In the genomic region with DNA sequence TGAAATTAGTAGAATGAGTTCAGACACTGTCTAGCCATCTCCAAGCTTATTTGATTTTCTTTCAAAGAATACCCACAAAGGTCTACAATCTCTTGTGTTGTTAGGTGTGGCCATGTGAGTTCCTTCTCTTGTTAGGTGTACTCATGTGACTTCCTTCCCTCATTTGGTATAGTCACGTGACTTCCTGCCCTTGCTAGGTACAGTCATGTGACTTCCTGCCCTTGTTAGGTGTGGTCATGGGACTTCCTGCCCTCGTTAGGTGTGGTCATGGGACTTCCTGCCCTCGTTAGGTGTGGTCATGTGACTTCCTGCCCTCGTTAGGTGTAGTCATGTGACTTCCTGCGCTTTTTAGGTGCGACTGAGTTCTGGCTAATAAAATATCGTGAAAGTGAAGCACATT, we compare ENCODE assay signal across 10 cellular contexts.
A peak's percentile ranks its signal among the peaks of the same experiment; 100 is the strongest.
DNase-seq lines count a peak whose midpoint lies in the region; ATAC-seq lines count a peak whose summit lies in the region.
"Had no signal": no experiment of that assay in that cellular context is flagged by ENCODE, and none has a peak within 500 bp of the region (broad histone marks: within the 10 kb centered on the region; RNA-seq: fewer than 3 reads in every experiment).

No MANE protein-coding gene starts in this region.

- H3K9me3 Mint-ChIP-seq in activated naive CD4-positive, alpha-beta T cell treated with anti-CD3 and anti-CD28 coated beads, Interleukin-2, amount 50 U/mL, for 72 hours: peaks cover 24 to 28% of the 10 kb centered on the region in 2 donors

- peak; percentile 2 for DNase-seq in NK-92 treated with Interleukin-12 subunit alpha and Interleukin-12 subunit beta, amount 100 ng/mL, for 24 hours (lab: John Stamatoyannopoulos, UW)
- DNase-seq in NK-92 (lab: John Stamatoyannopoulos, UW; ENCODE audit: unreplicated experiment) (no peak), T-helper 22 cell (ENCODE audit: low read depth) (peak; percentile 29), NCI-H748 (lab: John Stamatoyannopoulos, UW; ENCODE audit: unreplicated experiment) (no peak), SHP77 treated with DMSO at 0.1 percent for 48 hours (lab: John Stamatoyannopoulos, UW) (no peak)
- no peak for DNase-seq in activated naive CD4-positive, alpha-beta T cell treated with anti-CD3 and anti-CD28 coated beads, Interleukin-2, amount 50 U/mL, for 72 hours (ENCODE audit: low spot score in 2 of 2)
- DNase-seq in stimulated activated CD4-positive, alpha-beta T cell treated with anti-CD3 and anti-CD28 coated beads, TNF-alpha, amount 100 ng/mL, for 24 hours (ENCODE audit: low read depth in 3 of 3): peak in 2 of 3 experiments; percentile 2 to 5
- DNase-seq: EL, NCI-H1105 treated with DMSO at 0.1 percent for 48 hours had no signal

- peak; percentile 18 to 49 for ATAC-seq in activated naive CD4-positive, alpha-beta T cell treated with anti-CD3 and anti-CD28 coated beads, Interleukin-2, amount 50 U/mL, for 72 hours
- ATAC-seq in GM19023 (IDR thresholded peaks at IDR 0.05; ENCODE audit: unreplicated experiment): no peak

- peak overlapping the region in 1 of 2 donors; percentile 60 for H3K27ac Mint-ChIP-seq in activated naive CD4-positive, alpha-beta T cell treated with anti-CD3 and anti-CD28 coated beads, Interleukin-2, amount 50 U/mL, for 72 hours

- peaks cover 35 to 52% of the 10 kb centered on the region in 2 donors for H3K36me3 Mint-ChIP-seq in activated naive CD4-positive, alpha-beta T cell treated with anti-CD3 and anti-CD28 coated beads, Interleukin-2, amount 50 U/mL, for 72 hours

Comparison
In these comparisons a context has a peak if more than half of its experiments do, and no peak if none do; other contexts are left out.
1. DNase-seq: peak in NK-92 treated with Interleukin-12 subunit alpha and Interleukin-12 subunit beta, amount 100 ng/mL, for 24 hours (single experiment), T-helper 22 cell (single experiment) and stimulated activated CD4-positive, alpha-beta T cell treated with anti-CD3 and anti-CD28 coated beads, TNF-alpha, amount 100 ng/mL, for 24 hours (2 of 3); none in NK-92 (single experiment), activated naive CD4-positive, alpha-beta T cell treated with anti-CD3 and anti-CD28 coated beads, Interleukin-2, amount 50 U/mL, for 72 hours (0 of 2), NCI-H748 (single experiment) and SHP77 treated with DMSO at 0.1 percent for 48 hours (single experiment).